Comparison of ENCODE assay signal across 14 cellular contexts in the genomic region with DNA sequence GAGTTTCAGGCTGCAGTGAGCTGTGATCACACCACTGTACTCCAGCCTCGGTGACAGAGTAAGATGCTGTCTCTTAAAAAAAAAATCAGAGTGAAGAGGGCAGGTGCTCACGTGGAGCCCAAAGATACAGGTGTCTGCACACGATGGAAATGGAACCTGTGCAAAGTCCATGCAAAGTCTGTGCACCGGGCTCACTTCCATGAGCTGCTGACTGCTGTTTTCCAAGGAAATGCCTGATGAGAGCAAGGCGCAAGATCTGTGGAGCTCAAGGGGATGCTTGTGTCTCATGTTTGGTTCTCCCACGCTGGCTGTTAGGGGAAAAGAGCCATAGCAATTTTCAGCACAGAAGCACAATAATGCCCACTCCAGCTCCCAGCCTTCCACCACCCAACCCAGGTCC. TPM values are rescaled to one million over a fixed set of nuclear protein-coding genes. Genes with fewer than 3 reads are reported as not detected.
DNase-seq lines count a peak whose midpoint lies in the region; ATAC-seq and TF ChIP-seq lines count a peak whose summit lies in the region.
"Had no signal": no experiment of that assay in that cellular context is flagged by ENCODE, and none has a peak within 500 bp of the region (broad histone marks: within the 10 kb centered on the region; RNA-seq: fewer than 3 reads in every experiment).

No MANE protein-coding gene starts in this region.

- no peak for TF ChIP-seq POLR2A in adrenal gland (IDR thresholded peaks at IDR 0.05)
- no peak for TF ChIP-seq POLR2A in testis (IDR thresholded peaks at IDR 0.05)

- H3K4me1 ChIP-seq in adrenal gland (replicated peaks in 1 of 2): peaks cover 0 to 25% of the 10 kb centered on the region in 2 donors
- H3K4me1 ChIP-seq in heart right ventricle: peaks cover 20 to 79% (median 58%) of the 10 kb centered on the region in 9 donors
- peaks cover 23% of the 10 kb centered on the region for H3K4me1 ChIP-seq in testis
- H3K4me1 ChIP-seq in BE2C: no peaks in the 10 kb centered on the region

- intact Hi-C loops in adrenal gland (cut with DNase I) (no loop called here), heart right ventricle (cut with DNase I) (loop anchor here in 2 of 10 donors (10.0 kb wide), 3 partner anchors 130 to 250 kb away; partner anchors contain the start of gene CLMN (in 1 of the 2)), testis (cut with DNase I; ENCODE audit: low total_unique reads) (no loop called here)

- TF ChIP-seq CTCF in adrenal gland (IDR thresholded peaks at IDR 0.05) (no peak), heart right ventricle (IDR thresholded peaks at IDR 0.05) (no peak), testis (IDR thresholded peaks at IDR 0.05) (no peak), BE2C (IDR thresholded peaks at IDR 0.05; ENCODE audit: low read depth, low read length) (no peak)

- H3K4me3 ChIP-seq in adrenal gland (no peak overlapping the region), heart right ventricle (no peak overlapping the region), testis (no peak overlapping the region), BE2C (ENCODE audit: low read depth, low read length) (no peak overlapping the region)
- H3K4me3 ChIP-seq: GM12878 had no signal

- ATAC-seq in heart right ventricle (peak in 7 of 8 donors; percentile 37 to 60 (median 56)), HG03108 (IDR thresholded peaks at IDR 0.05; ENCODE audit: unreplicated experiment) (no peak)
- ATAC-seq: activated T-helper 17 cell treated with anti-CD3 and anti-CD28 coated beads, Interleukin-2, amount 50 U/mL, for 72 hours had no signal

- 76 to 96% (median 88%) methylated on average over 5 to 6 of the region's 6 CpGs for WGBS in adrenal gland, 4 donors
- 69 to 78% methylated on average over 6 of the region's 6 CpGs for WGBS in heart right ventricle, 2 donors
- WGBS in testis, 2 donors: 80 to 88% methylated on average over 6 of the region's 6 CpGs

- H3K9me3 ChIP-seq in adrenal gland (replicated peaks in 1 of 3) (no peaks in the 10 kb centered on the region), heart right ventricle (peaks cover 0 to 12% (median 0%) of the 10 kb centered on the region in 11 donors), testis (no peaks in the 10 kb centered on the region), BE2C (no peaks in the 10 kb centered on the region)

- DNase-seq in adrenal gland (no peak), heart right ventricle (peak in 1 of 2 donors; percentile 40), mucosa of gallbladder (ENCODE audit: low spot score) (peak; percentile 32), testis (peak; percentile 20), BE2C (no peak), T-helper 9 cell (no peak)
- no peak for DNase-seq in activated naive CD4-positive, alpha-beta T cell (lab: John Stamatoyannopoulos, UW)
- DNase-seq: amniotic stem cell; naive B cell; NCI-H146; stimulated activated CD4-positive, alpha-beta T cell treated with anti-CD3 and anti-CD28 coated beads, Interleukin-1b, Interleukin-23, amount 100 ng/mL, for 48 hours had no signal

- H3K36me3 ChIP-seq in adrenal gland (replicated peaks in 1 of 2) (no peaks in the 10 kb centered on the region), heart right ventricle (peaks cover 0 to under 1% (median 0%) of the 10 kb centered on the region in 9 donors), testis (ENCODE audit: low read depth, missing control alignments) (no peaks in the 10 kb centered on the region), BE2C (no peaks in the 10 kb centered on the region)

- H3K27me3 ChIP-seq in adrenal gland: no peaks in the 10 kb centered on the region
- peaks cover 0 to 10% (median 3%) of the 10 kb centered on the region in 7 donors for H3K27me3 ChIP-seq in heart right ventricle
- no peaks in the 10 kb centered on the region for H3K27me3 ChIP-seq in testis
- H3K27me3 ChIP-seq in BE2C: 0 out of 2 replicates have a peak, but pooled peaks cover 4% of the 10 kb centered on the region

- peak overlapping the region in 3 of 5 donors; percentile 24 to 84 (median 78) for H3K27ac ChIP-seq in adrenal gland
- H3K27ac ChIP-seq in heart right ventricle: peak overlapping the region; percentile 66 to 93 (median 86)
- peak overlapping the region; percentile 41 to 79 for H3K27ac ChIP-seq in testis

RNA-seq across cellular contexts. Expression of gene DICER1, which starts 27.7 kb away (rescaled TPM):
- 10 to 100 TPM; 15.3 to 69.4 (median 43.8) TPM for total RNA-seq in adrenal gland
- 10 to 100 TPM in 2 of 3 donors, 1 to 10 TPM in 1; 7.1 to 22.8 (median 11.5) TPM for polyA plus RNA-seq in adrenal gland
- total RNA-seq in heart right ventricle: 10 to 100 TPM; 19.8 to 38.8 (median 27.5) TPM
- 1 to 10 TPM; 4.9 to 8.3 TPM for polyA plus RNA-seq in heart right ventricle
- total RNA-seq in mucosa of gallbladder: 49.3 TPM
- total RNA-seq in testis: 100 to 1,000 TPM in 1 of 2 donors, 10 to 100 TPM in 1; 88.1 to 111 TPM
- polyA plus RNA-seq in testis (ENCODE audit: insufficient read depth, low read depth, low replicate concordance): 31.7 TPM
- polyA plus RNA-seq in BE2C (2012; ENCODE audit: insufficient read depth, insufficient read length, low read depth): 12.1 TPM

Comparison
In these comparisons a context has a peak if more than half of its experiments do, and no peak if none do; other contexts are left out.
1. DNase-seq: peak in mucosa of gallbladder (single experiment) and testis (single experiment); none in adrenal gland (0 of 7), BE2C (single experiment), activated naive CD4-positive, alpha-beta T cell (0 of 4) and T-helper 9 cell (single experiment).
2. Peak in every context shown above with its lines, with median percentiles within 50 percentile points of each other: H3K27ac ChIP-seq.